ENCODE assay signal across 15 cellular contexts in the genomic region with DNA sequence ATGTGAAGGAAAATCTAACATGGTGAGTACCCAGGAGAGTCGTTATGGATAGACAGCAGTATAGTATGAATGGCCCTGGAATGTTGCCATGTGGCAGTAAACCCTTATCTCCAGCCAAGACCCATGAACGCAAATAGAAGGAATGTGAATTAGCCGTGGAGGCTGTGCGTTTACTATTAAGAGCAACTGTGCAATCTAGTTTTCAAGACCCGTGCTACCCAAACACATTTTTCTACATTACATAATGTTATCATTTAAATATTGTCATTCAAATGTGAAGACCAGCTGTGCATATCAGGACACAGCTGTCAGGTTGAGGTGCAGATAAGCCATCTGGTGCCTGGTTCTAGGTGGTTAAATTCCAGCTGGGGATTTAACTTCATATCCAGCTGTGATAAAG. TPM values are rescaled to one million over a fixed set of nuclear protein-coding genes. Genes with fewer than 3 reads are reported as not detected.
DNase-seq lines count a peak whose midpoint lies in the region; ATAC-seq, FAIRE-seq and TF ChIP-seq lines count a peak whose summit lies in the region.
"Had no signal": no experiment of that assay in that cellular context is flagged by ENCODE, and none has a peak within 500 bp of the region (broad histone marks: within the 10 kb centered on the region; RNA-seq: fewer than 3 reads in every experiment).

No MANE protein-coding gene starts in this region.

- DNase-seq in AG04450 (ENCODE audit: low read depth, low spot score): peak; percentile 43
- no peak for DNase-seq in HTR-8/SVneo (ENCODE audit: insufficient read length, low spot score)
- no peak for DNase-seq in adipocyte (ENCODE audit: low read depth)
- peak; percentile 33 for DNase-seq in mesenchymal stem cell
- DNase-seq in SW 1271 (lab: John Stamatoyannopoulos, UW): no peak
- DNase-seq in NCI-H774 (lab: John Stamatoyannopoulos, UW): no peak
- no peak for DNase-seq in CD4-positive, alpha-beta T cell
- no peak for DNase-seq in GF-D8 (lab: John Stamatoyannopoulos, UW)
- DNase-seq: activated CD4-positive, CD25-positive, alpha-beta regulatory T cell treated with anti-CD3 and anti-CD28 coated beads, Interleukin-2, amount 50 U/mL, for 72 hours; activated T-cell treated with anti-CD3 and anti-CD28 coated beads, Interleukin-2, amount 50 U/mL, for 4 hours; endodermal cell; naive thymus-derived CD4-positive, alpha-beta T cell; NCI-H1930; PC-3 had no signal

- no peak for ATAC-seq in CD4-positive, alpha-beta T cell (ENCODE audit: poor library complexity)
- ATAC-seq: activated T-cell treated with anti-CD3 and anti-CD28 coated beads, Interleukin-2, amount 50 U/mL, for 4 hours; naive thymus-derived CD4-positive, alpha-beta T cell; PC-3 had no signal

- no peak overlapping the region for H3K4me3 ChIP-seq in AG04450 (ENCODE audit: low read depth, low read length)
- H3K4me3 ChIP-seq in adipocyte (ENCODE audit: low read length): peak overlapping the region; percentile 63
- H3K4me3 ChIP-seq in mesenchymal stem cell (ENCODE audit: insufficient read depth in 1 of 2, low read depth in 1 of 2, low read length in 2 of 2): peak overlapping the region in 1 of 2 experiments; percentile 38

- H3K4me1 Mint-ChIP-seq in CD4-positive, alpha-beta T cell (ENCODE audit: low read depth): no peaks in the 10 kb centered on the region

- no peak overlapping the region for H3K18ac ChIP-seq in mesenchymal stem cell (ENCODE audit: low read depth in 1 of 2, low read length in 2 of 2)

- no peak overlapping the region for H3K27ac Mint-ChIP-seq in CD4-positive, alpha-beta T cell
- H3K27ac Mint-ChIP-seq: endodermal cell; naive thymus-derived CD4-positive, alpha-beta T cell had no signal

- no peak overlapping the region for H2BK120ac ChIP-seq in mesenchymal stem cell (ENCODE audit: low read depth, low read length)

- no peak overlapping the region for H2AK5ac ChIP-seq in mesenchymal stem cell (ENCODE audit: low read length, severe bottlenecking)

- no peak overlapping the region for H3K27ac ChIP-seq in AG04450 (ENCODE audit: low read depth, low read length)
- H3K27ac ChIP-seq in mesenchymal stem cell (ENCODE audit: low read length, poor library complexity, severe bottlenecking): no peak overlapping the region
- H3K27ac ChIP-seq in CD4-positive, alpha-beta T cell (ENCODE audit: low read depth, low read length): no peak overlapping the region

- no peak overlapping the region for H3K23ac ChIP-seq in mesenchymal stem cell (ENCODE audit: low read length in 2 of 2)

- no peak overlapping the region for H3K4me3 Mint-ChIP-seq in CD4-positive, alpha-beta T cell
- H3K4me3 Mint-ChIP-seq: activated T-cell treated with anti-CD3 and anti-CD28 coated beads, Interleukin-2, amount 50 U/mL, for 4 hours; endodermal cell; naive thymus-derived CD4-positive, alpha-beta T cell had no signal

- no peaks in the 10 kb centered on the region for H3K27me3 Mint-ChIP-seq in CD4-positive, alpha-beta T cell
- H3K27me3 Mint-ChIP-seq: naive thymus-derived CD4-positive, alpha-beta T cell had no signal

- H2AFZ ChIP-seq in mesenchymal stem cell (ENCODE audit: low read depth, low read length): no peak overlapping the region

- CTCF ChIA-PET in AG04450 (lab: Charles Lee): no interaction called here
- CTCF ChIA-PET in CD4-positive, alpha-beta T cell (lab: Charles Lee): no interaction called here

- no peak overlapping the region for H2BK5ac ChIP-seq in mesenchymal stem cell (ENCODE audit: low read depth, low read length, poor library complexity, severe bottlenecking)

- H3K79me1 ChIP-seq in mesenchymal stem cell (replicated peaks; ENCODE audit: low read length, poor library complexity, severe bottlenecking): peaks cover 5% of the 10 kb centered on the region

- no peak overlapping the region for H4K8ac ChIP-seq in mesenchymal stem cell (ENCODE audit: low read length)

- H3K4me2 ChIP-seq in mesenchymal stem cell (ENCODE audit: low read length, poor library complexity, severe bottlenecking): no peak overlapping the region

- H3K36me3 ChIP-seq in adipocyte (ENCODE audit: control insufficient read depth, insufficient read depth, low read length, severe bottlenecking) (no peaks in the 10 kb centered on the region), mesenchymal stem cell (ENCODE audit: control insufficient read depth in 1 of 2, insufficient read depth in 2 of 2, low read depth in 1 of 2, low read length in 2 of 2) (no peaks in the 10 kb centered on the region)

- no peak overlapping the region for H3K9ac ChIP-seq in adipocyte (ENCODE audit: low read length)
- peak overlapping the region; percentile 44 for H3K9ac ChIP-seq in mesenchymal stem cell (ENCODE audit: low read length)

- FAIRE-seq in HTR-8/SVneo (lab: Jason Lieb, UNC): peak; percentile 92
- FAIRE-seq: G401.6 had no signal

- H3K4me1 ChIP-seq in adipocyte (ENCODE audit: control insufficient read depth, insufficient read depth, low read length) (peaks cover 7% of the 10 kb centered on the region), mesenchymal stem cell (ENCODE audit: control insufficient read depth, insufficient read depth, low read depth, low read length) (peaks cover 2% of the 10 kb centered on the region)

- H3K27me3 ChIP-seq in AG04450 (ENCODE audit: control insufficient read depth, insufficient read depth, low read length) (no peaks in the 10 kb centered on the region), adipocyte (replicated peaks; ENCODE audit: control insufficient read depth, insufficient read depth, low read length) (no peaks in the 10 kb centered on the region), mesenchymal stem cell (ENCODE audit: control insufficient read depth in 1 of 2, insufficient read depth in 1 of 2, low read length in 2 of 2) (no peaks in the 10 kb centered on the region)
- H3K27me3 ChIP-seq in CD4-positive, alpha-beta T cell (ENCODE audit: control insufficient read depth, insufficient read depth, low read length): no peaks in the 10 kb centered on the region

- intact Hi-C loops in CD4-positive, alpha-beta T cell (cut with DNase I, micrococcal nuclease): no loop called here

- 0% methylated on average over 1 of the region's 5 CpGs for WGBS in mesenchymal stem cell

- no peak overlapping the region for H4K91ac ChIP-seq in mesenchymal stem cell (ENCODE audit: low read length)

- no peak overlapping the region for H2BK15ac ChIP-seq in mesenchymal stem cell (ENCODE audit: low read depth, poor library complexity, severe bottlenecking)

- H3K14ac ChIP-seq in mesenchymal stem cell (ENCODE audit: low read length in 2 of 2): no peak overlapping the region

- POLR2A ChIA-PET in AG04450 (lab: Yijun Ruan, JAX): no interaction called here
- POLR2A ChIA-PET in CD4-positive, alpha-beta T cell (lab: Charles Lee): no interaction called here

- H2BK12ac ChIP-seq in mesenchymal stem cell (ENCODE audit: low read length in 2 of 2): no peak overlapping the region

- no peak overlapping the region for H3K4ac ChIP-seq in mesenchymal stem cell (ENCODE audit: low read depth in 1 of 2, low read length in 2 of 2)

- no peaks in the 10 kb centered on the region for H3K9me3 ChIP-seq in AG04450 (ENCODE audit: control insufficient read depth, insufficient read depth, low read length)
- H3K9me3 ChIP-seq in adipocyte (ENCODE audit: control insufficient read depth, low read length): no peaks in the 10 kb centered on the region
- H3K9me3 ChIP-seq in mesenchymal stem cell (ENCODE audit: control insufficient read depth, low read length): no peaks in the 10 kb centered on the region
- no peaks in the 10 kb centered on the region for H3K9me3 ChIP-seq in CD4-positive, alpha-beta T cell (ENCODE audit: control insufficient read depth, low read length)

- H3K9me3 Mint-ChIP-seq in CD4-positive, alpha-beta T cell: no peaks in the 10 kb centered on the region
- H3K9me3 Mint-ChIP-seq: activated T-cell treated with anti-CD3 and anti-CD28 coated beads, Interleukin-2, amount 50 U/mL, for 4 hours; endodermal cell; naive thymus-derived CD4-positive, alpha-beta T cell had no signal

- H3K36me3 Mint-ChIP-seq in CD4-positive, alpha-beta T cell (ENCODE audit: low read depth): no peaks in the 10 kb centered on the region

- TF ChIP-seq CTCF in AG04450 (IDR thresholded peaks at IDR 0.05; ENCODE audit: low read depth, low read length): no peak
- TF ChIP-seq CTCF in CD4-positive, alpha-beta T cell (IDR thresholded peaks at IDR 0.05): no peak

RNA-seq across cellular contexts. Expression of gene AGA, which starts 13.4 kb away (rescaled TPM):
- 58.2 and 61.8 TPM in 2 replicates for polyA plus RNA-seq in AG04450 (2011; rRNA removed)
- polyA minus RNA-seq in AG04450 (2011; rRNA and poly(A)+ RNA removed): 30.0 and 33.8 TPM in 2 replicates
- 19.6 TPM for polyA plus RNA-seq in mesenchymal stem cell (2013, experiment 1 of 2)
- 18.2 TPM for polyA plus RNA-seq in mesenchymal stem cell (2013, experiment 2 of 2)
- total RNA-seq in CD4-positive, alpha-beta T cell: 10 to 100 TPM; 14.6 to 15.4 TPM

Comparison
In these comparisons a context has a peak if more than half of its experiments do, and no peak if none do; other contexts are left out.
1. DNase-seq: peak in AG04450 (single experiment) and mesenchymal stem cell (single experiment); none in HTR-8/SVneo (single experiment), adipocyte (single experiment), SW 1271 (0 of 2), NCI-H774 (single experiment), CD4-positive, alpha-beta T cell (0 of 10) and GF-D8 (single experiment).